ENCODE assay signal across 14 cellular contexts in the genomic region with DNA sequence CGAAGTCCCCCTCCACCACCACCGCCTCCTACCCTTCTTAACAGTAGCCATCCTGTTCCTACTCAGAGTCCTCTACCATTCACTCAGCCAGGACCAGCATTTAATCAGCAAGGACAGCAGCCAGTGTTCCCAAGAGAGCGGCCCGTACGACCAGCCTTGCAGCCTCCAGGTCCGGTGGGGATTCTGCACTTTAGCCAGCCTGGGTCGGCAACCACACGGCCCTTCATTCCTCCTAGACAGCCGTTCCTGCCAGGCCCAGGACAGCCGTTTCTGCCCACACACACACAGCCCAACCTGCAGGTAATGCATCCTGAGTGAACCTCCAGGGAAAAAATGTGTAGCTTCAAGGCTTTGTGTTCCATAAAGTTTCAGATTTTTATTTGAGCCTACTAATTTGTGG.
DNase-seq lines count a peak whose midpoint lies in the region; ATAC-seq and TF ChIP-seq lines count a peak whose summit lies in the region.
"Had no signal": no experiment of that assay in that cellular context is flagged by ENCODE, and none has a peak within 500 bp of the region (broad histone marks: within the 10 kb centered on the region; RNA-seq: fewer than 3 reads in every experiment).

No MANE protein-coding gene starts in this region.

- H4K20me1 ChIP-seq in OCI-LY1 (ENCODE audit: insufficient read depth, low read length), result no peaks in the 10 kb centered on the region; the same call in 1 of the 2 replicates

- no peaks in the 10 kb centered on the region for H3K9me3 Mint-ChIP-seq in CD4-positive, CD25-positive, alpha-beta regulatory T cell
- no peaks in the 10 kb centered on the region for H3K9me3 Mint-ChIP-seq in chondrocyte (ENCODE audit: low read depth)
- no peaks in the 10 kb centered on the region for H3K9me3 Mint-ChIP-seq in naive thymus-derived CD4-positive, alpha-beta T cell
- H3K9me3 Mint-ChIP-seq: HFFc6 had no signal

- no peaks in the 10 kb centered on the region for H3K27me3 Mint-ChIP-seq in CD4-positive, CD25-positive, alpha-beta regulatory T cell
- H3K27me3 Mint-ChIP-seq in chondrocyte (ENCODE audit: low read depth), result no peaks in the 10 kb centered on the region
- H3K27me3 Mint-ChIP-seq in naive thymus-derived CD4-positive, alpha-beta T cell, result no peaks in the 10 kb centered on the region

- DNase-seq in CD4-positive, CD25-positive, alpha-beta regulatory T cell, result no peak
- DNase-seq in chondrocyte (ENCODE audit: low spot score) (no peak), Ammon's horn (ENCODE audit: low spot score) (no peak), amniotic stem cell (lab: John Stamatoyannopoulos, UW) (no peak), DMS114 treated with DMSO at 0.1 percent for 48 hours (lab: John Stamatoyannopoulos, UW; ENCODE audit: unreplicated experiment) (no peak)
- DNase-seq in naive thymus-derived CD4-positive, alpha-beta T cell, result no peak
- DNase-seq: NCI-H1436, NCI-H1930, NCI-H524 treated with DMSO at 0.1 percent for 48 hours had no signal

- peaks cover 80% of the 10 kb centered on the region for H3K36me3 ChIP-seq in CD4-positive, CD25-positive, alpha-beta regulatory T cell (ENCODE audit: control insufficient read depth, insufficient read depth, low read length)
- peaks cover 68% of the 10 kb centered on the region for H3K36me3 ChIP-seq in OCI-LY1 (ENCODE audit: insufficient read depth, low read length)
- H3K36me3 ChIP-seq in naive thymus-derived CD4-positive, alpha-beta T cell (ENCODE audit: control insufficient read depth in 2 of 3, insufficient read depth in 3 of 3, low read length in 3 of 3), result peaks cover 9 to 43% (median 22%) of the 10 kb centered on the region in 3 experiments

- no peaks in the 10 kb centered on the region for H3K9me3 ChIP-seq in CD4-positive, CD25-positive, alpha-beta regulatory T cell (ENCODE audit: control insufficient read depth in 2 of 2, low read length in 2 of 2)
- no peaks in the 10 kb centered on the region for H3K9me3 ChIP-seq in OCI-LY1 (ENCODE audit: low read length)
- no peaks in the 10 kb centered on the region for H3K9me3 ChIP-seq in naive thymus-derived CD4-positive, alpha-beta T cell (ENCODE audit: control insufficient read depth in 2 of 3, low read length in 3 of 3)
- H3K9me3 ChIP-seq: MG63, SJSA1 had no signal

- peaks cover 54% of the 10 kb centered on the region for H3K36me3 Mint-ChIP-seq in CD4-positive, CD25-positive, alpha-beta regulatory T cell
- peaks cover 15% of the 10 kb centered on the region for H3K36me3 Mint-ChIP-seq in chondrocyte (ENCODE audit: low read depth)
- H3K36me3 Mint-ChIP-seq in naive thymus-derived CD4-positive, alpha-beta T cell, result peaks cover 3 to 39% (median 21%) of the 10 kb centered on the region in 5 donors

- H3K9me2 ChIP-seq in OCI-LY1 (ENCODE audit: low read depth, low read length), result no peaks in the 10 kb centered on the region

- no peak overlapping the region for H3K4me3 Mint-ChIP-seq in CD4-positive, CD25-positive, alpha-beta regulatory T cell
- no peak overlapping the region for H3K4me3 Mint-ChIP-seq in chondrocyte (ENCODE audit: unreplicated experiment)
- no peak overlapping the region for H3K4me3 Mint-ChIP-seq in naive thymus-derived CD4-positive, alpha-beta T cell
- H3K4me3 Mint-ChIP-seq: HFFc6 had no signal

- no peak overlapping the region for H3K4me2 ChIP-seq in OCI-LY1 (ENCODE audit: low read length)

- no peak for TF ChIP-seq CTCF in OCI-LY1 (IDR thresholded peaks at IDR 0.05; ENCODE audit: low read length)
- no peak for TF ChIP-seq CTCF in chondrocyte (IDR thresholded peaks at IDR 0.05)

- peaks cover 4% of the 10 kb centered on the region for H3K4me1 ChIP-seq in CD4-positive, CD25-positive, alpha-beta regulatory T cell (ENCODE audit: control insufficient read depth, insufficient read depth, low read length, poor library complexity, severe bottlenecking)
- peaks cover 61% of the 10 kb centered on the region for H3K4me1 ChIP-seq in OCI-LY1 (ENCODE audit: insufficient read depth, low read length, severe bottlenecking)
- H3K4me1 ChIP-seq in naive thymus-derived CD4-positive, alpha-beta T cell (ENCODE audit: control insufficient read depth in 2 of 2, insufficient read depth in 2 of 2, low read length in 2 of 2), result peaks cover 0 to 12% of the 10 kb centered on the region in 2 donors
- H3K4me1 ChIP-seq: SJSA1 had no signal

- POLR2A ChIA-PET in naive thymus-derived CD4-positive, alpha-beta T cell (lab: Charles Lee), result no interaction called here

- 0 out of 2 replicates have a peak, but pooled peaks cover 16% of the 10 kb centered on the region for H3F3A ChIP-seq in OCI-LY1 (ENCODE audit: insufficient read depth, low read length)

- peaks cover 5% of the 10 kb centered on the region for H3K79me2 ChIP-seq in OCI-LY1 (ENCODE audit: insufficient read depth, low read length)

- H2AFZ ChIP-seq in OCI-LY1 (ENCODE audit: low read length), result no peak overlapping the region

- no peaks in the 10 kb centered on the region for H3K27me3 ChIP-seq in CD4-positive, CD25-positive, alpha-beta regulatory T cell (ENCODE audit: control insufficient read depth, insufficient read depth, low read length)
- no peaks in the 10 kb centered on the region for H3K27me3 ChIP-seq in OCI-LY1 (ENCODE audit: insufficient read depth, low read length)
- H3K27me3 ChIP-seq in naive thymus-derived CD4-positive, alpha-beta T cell (ENCODE audit: control insufficient read depth in 2 of 2, insufficient read depth in 2 of 2, low read length in 2 of 2), result no peaks in the 10 kb centered on the region
- H3K27me3 ChIP-seq: MG63, SJSA1 had no signal

- H3K27ac Mint-ChIP-seq in CD4-positive, CD25-positive, alpha-beta regulatory T cell, result peak overlapping the region in 2 of 3 donors; percentile 44 to 63
- H3K27ac Mint-ChIP-seq in chondrocyte (ENCODE audit: unreplicated experiment), result peak overlapping the region; percentile 24
- H3K27ac Mint-ChIP-seq in naive thymus-derived CD4-positive, alpha-beta T cell, result peak overlapping the region in 6 of 9 donors; percentile 21 to 68 (median 39)
- H3K27ac Mint-ChIP-seq: HFFc6 had no signal

- intact Hi-C loops in naive thymus-derived CD4-positive, alpha-beta T cell (cut with micrococcal nuclease), result loop anchor here (1.0 to 5.0 kb wide), 7 partner anchors 30 to 826 kb away; no protein-coding TSS in a partner anchor

- H3K27ac ChIP-seq in CD4-positive, CD25-positive, alpha-beta regulatory T cell (ENCODE audit: insufficient read depth, low read length, poor library complexity, severe bottlenecking), result no peak overlapping the region
- H3K27ac ChIP-seq in OCI-LY1 (ENCODE audit: low read depth, low read length, poor library complexity, severe bottlenecking), result peak overlapping the region; percentile 10
- no peak overlapping the region for H3K27ac ChIP-seq in naive thymus-derived CD4-positive, alpha-beta T cell (ENCODE audit: low read depth, low read length)
- H3K27ac ChIP-seq: HL-60, SJSA1 had no signal

- CTCF ChIA-PET in naive thymus-derived CD4-positive, alpha-beta T cell (lab: Charles Lee), result no interaction called here

- H3K4me3 ChIP-seq in CD4-positive, CD25-positive, alpha-beta regulatory T cell (ENCODE audit: low read depth, low read length), result no peak overlapping the region
- no peak overlapping the region for H3K4me3 ChIP-seq in OCI-LY1 (ENCODE audit: low read depth, low read length, poor library complexity, severe bottlenecking)
- no peak overlapping the region for H3K4me3 ChIP-seq in naive thymus-derived CD4-positive, alpha-beta T cell (ENCODE audit: low read length)
- H3K4me3 ChIP-seq: MG63, SJSA1 had no signal

- no peak overlapping the region for H3K9ac ChIP-seq in OCI-LY1 (ENCODE audit: low read length)

- ATAC-seq in CD4-positive, CD25-positive, alpha-beta regulatory T cell (ENCODE audit: low read depth in 2 of 2), result no peak
- ATAC-seq in naive thymus-derived CD4-positive, alpha-beta T cell, result no peak

- peaks cover 14 to 41% (median 23%) of the 10 kb centered on the region in 4 donors for H3K4me1 Mint-ChIP-seq in CD4-positive, CD25-positive, alpha-beta regulatory T cell
- peaks cover 2% of the 10 kb centered on the region for H3K4me1 Mint-ChIP-seq in chondrocyte (ENCODE audit: low read depth)
- H3K4me1 Mint-ChIP-seq in naive thymus-derived CD4-positive, alpha-beta T cell, result peaks cover 22 to 78% (median 52%) of the 10 kb centered on the region in 7 donors
